ENCODE assay signal across 15 cellular contexts in the genomic region with DNA sequence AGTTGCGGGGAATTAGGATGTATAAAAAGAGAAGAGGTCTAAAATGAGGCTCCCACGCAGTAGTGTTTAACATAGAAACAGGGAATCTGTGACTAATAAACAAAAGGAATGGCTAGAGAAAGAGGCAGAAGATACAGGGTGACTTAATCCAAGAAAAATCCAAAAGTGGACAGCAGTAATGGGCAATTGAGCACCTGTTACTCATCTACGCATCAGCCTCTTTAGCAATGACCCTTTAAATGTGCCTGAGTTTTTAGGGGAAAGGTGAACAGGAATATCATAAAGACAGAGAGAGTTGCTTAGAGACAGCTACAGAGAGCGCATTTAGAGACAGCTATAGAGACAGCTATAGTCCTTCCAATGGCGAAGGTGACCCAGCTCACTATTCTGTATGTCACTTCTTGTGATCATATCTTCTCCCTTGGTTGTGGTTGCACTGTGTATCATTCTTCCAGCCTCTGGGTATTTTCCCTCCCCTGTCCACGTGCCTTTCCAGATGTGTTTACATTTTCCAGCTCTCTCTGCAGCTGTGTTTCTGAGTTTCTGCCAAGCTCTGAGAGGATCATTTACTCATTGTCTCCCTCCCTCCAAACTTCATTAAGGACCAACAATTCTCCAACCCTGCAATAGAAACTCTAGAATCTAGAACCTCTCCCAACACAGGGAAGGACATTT.
DNase-seq lines count a peak whose midpoint lies in the region; ATAC-seq and TF ChIP-seq lines count a peak whose summit lies in the region.
"Had no signal": no experiment of that assay in that cellular context is flagged by ENCODE, and none has a peak within 500 bp of the region (broad histone marks: within the 10 kb centered on the region; RNA-seq: fewer than 3 reads in every experiment).

No MANE protein-coding gene starts in this region.

- H3K36me3 ChIP-seq in RWPE2 (ENCODE audit: low read depth) (no peaks in the 10 kb centered on the region), sigmoid colon (peaks cover 0 to 30% (median 9%) of the 10 kb centered on the region in 4 donors), A673 (ENCODE audit: insufficient read depth, low read length, poor library complexity, severe bottlenecking) (no peaks in the 10 kb centered on the region)
- H3K36me3 ChIP-seq: HAP-1 had no signal

- no peak overlapping the region for H3K27ac Mint-ChIP-seq in T-cell
- H3K27ac Mint-ChIP-seq: CD4-positive, alpha-beta memory T cell had no signal

- H3K27me3 ChIP-seq in RWPE2 (ENCODE audit: insufficient read depth, poor library complexity, severe bottlenecking): no peaks in the 10 kb centered on the region
- no peaks in the 10 kb centered on the region for H3K27me3 ChIP-seq in sigmoid colon
- H3K27me3 ChIP-seq in A673 (replicated peaks; ENCODE audit: insufficient read depth, low read depth, low read length, poor library complexity): no peaks in the 10 kb centered on the region

- no peak overlapping the region for H3K4me3 Mint-ChIP-seq in T-cell
- H3K4me3 Mint-ChIP-seq: CD4-positive, alpha-beta memory T cell had no signal

- no peaks in the 10 kb centered on the region for H3K9me3 ChIP-seq in RWPE2 (ENCODE audit: severe bottlenecking)
- H3K9me3 ChIP-seq in sigmoid colon: no peaks in the 10 kb centered on the region
- H3K9me3 ChIP-seq in A673 (ENCODE audit: low read depth, low read length, poor library complexity, severe bottlenecking): no peaks in the 10 kb centered on the region
- H3K9me3 ChIP-seq: HAP-1, psoas muscle had no signal

- H3K4me1 ChIP-seq in RWPE2 (ENCODE audit: insufficient read depth, poor library complexity, severe bottlenecking) (no peaks in the 10 kb centered on the region), sigmoid colon (peaks cover 0 to 41% (median 34%) of the 10 kb centered on the region in 4 donors), A673 (ENCODE audit: insufficient read depth, low read length, poor library complexity, severe bottlenecking) (no peaks in the 10 kb centered on the region)
- H3K4me1 ChIP-seq: HAP-1, psoas muscle had no signal

- DNase-seq in EH (ENCODE audit: low read depth) (peak; percentile 82), RWPE2 (ENCODE audit: low spot score) (no peak), fibroblast of the aortic adventitia (ENCODE audit: low read depth) (peak; percentile 28), sigmoid colon (no peak), T-cell (no peak), A673 (ENCODE audit: low spot score) (no peak)
- DNase-seq: activated naive CD4-positive, alpha-beta T cell treated with Interleukin-2 at 50 U/mL for 16 hours; CD4-positive, alpha-beta memory T cell; central memory CD4-positive, alpha-beta T cell; psoas muscle had no signal

- no TSS peak for BruUV-seq in A673 (replicated peaks; lab: Mats Ljungman, UMichigan)

- CTCF ChIA-PET in T-cell (lab: Charles Lee): no interaction called here
- CTCF ChIA-PET in A673 (lab: Charles Lee): no interaction called here

- peaks cover 0 to 5% of the 10 kb centered on the region in 2 donors for H3K27me3 Mint-ChIP-seq in T-cell
- H3K27me3 Mint-ChIP-seq: CD4-positive, alpha-beta memory T cell had no signal

- no peaks in the 10 kb centered on the region for H3K36me3 Mint-ChIP-seq in T-cell
- H3K36me3 Mint-ChIP-seq: CD4-positive, alpha-beta memory T cell had no signal

- H3K27ac ChIP-seq in RWPE2 (ENCODE audit: poor library complexity, severe bottlenecking) (no peak overlapping the region), sigmoid colon (peak overlapping the region; percentile 59 to 80 (median 71)), A673 (ENCODE audit: low read depth, low read length, poor library complexity, severe bottlenecking) (no peak overlapping the region)
- H3K27ac ChIP-seq: epithelial cell of prostate, psoas muscle, SK-N-MC had no signal

- POLR2A ChIA-PET in T-cell (lab: Charles Lee): no interaction called here
- POLR2A ChIA-PET in A673 (lab: Charles Lee; ENCODE audit: low non-redundant PET): no interaction called here

- peaks cover 0 to 13% (median 3%) of the 10 kb centered on the region in 3 donors for H3K9me3 Mint-ChIP-seq in T-cell

- no peak for TF ChIP-seq POLR2A in sigmoid colon (IDR thresholded peaks at IDR 0.05)

- no peak overlapping the region for H3K4me3 ChIP-seq in RWPE2 (ENCODE audit: severe bottlenecking)
- H3K4me3 ChIP-seq in fibroblast of the aortic adventitia (ENCODE audit: low read depth, low read length): no peak overlapping the region
- H3K4me3 ChIP-seq in sigmoid colon: no peak overlapping the region
- H3K4me3 ChIP-seq in A673 (ENCODE audit: low read depth, low read length, poor library complexity, severe bottlenecking): no peak overlapping the region
- H3K4me3 ChIP-seq: HAP-1, psoas muscle, SK-N-MC had no signal

- no peaks in the 10 kb centered on the region for H3K4me1 Mint-ChIP-seq in T-cell
- H3K4me1 Mint-ChIP-seq: CD4-positive, alpha-beta memory T cell had no signal

- peak in 2 of 4 donors; percentile 2 to 45 for TF ChIP-seq EP300 in sigmoid colon (IDR thresholded peaks at IDR 0.05)

- no peak for TF ChIP-seq CTCF in RWPE2 (IDR thresholded peaks at IDR 0.05; ENCODE audit: poor library complexity, severe bottlenecking)
- no peak for TF ChIP-seq CTCF in fibroblast of the aortic adventitia (IDR thresholded peaks at IDR 0.05; ENCODE audit: insufficient read depth, low read length)
- TF ChIP-seq CTCF in sigmoid colon (IDR thresholded peaks at IDR 0.05): no peak
- no peak for TF ChIP-seq CTCF in A673 (conservative IDR thresholded peaks at IDR 0.05; ENCODE audit: low read depth, low read length)

- peak; percentile 51 for ATAC-seq in RWPE2 (ENCODE audit: low read depth)
- ATAC-seq in HG03378 (IDR thresholded peaks at IDR 0.05; ENCODE audit: unreplicated experiment): no peak
- no peak for ATAC-seq in T-cell (replicated peaks in 1 of 4)
- ATAC-seq in GM19023 (IDR thresholded peaks at IDR 0.05; ENCODE audit: unreplicated experiment): no peak
- ATAC-seq: psoas muscle had no signal

- 67 to 69% methylated on average over 6 of the region's 6 CpGs for WGBS in sigmoid colon, 2 donors

- intact Hi-C loops in sigmoid colon (cut with DNase I): loop anchor here (5.0 kb wide), 1 partner anchor 45 kb away; no protein-coding TSS in a partner anchor
- intact Hi-C loops in A673 (cut with micrococcal nuclease; ENCODE audit: unreplicated experiment): no loop called here

Comparison
In these comparisons a context has a peak if more than half of its experiments do, and no peak if none do; other contexts are left out.
1. DNase-seq: peak in EH (single experiment) and fibroblast of the aortic adventitia (single experiment); none in RWPE2 (single experiment), sigmoid colon (single experiment), T-cell (0 of 34) and A673 (single experiment).
2. H3K27ac ChIP-seq: peak in sigmoid colon (4 of 4); none in RWPE2 (single experiment) and A673 (single experiment).